1 cellular context compared by ENCODE assay signal in genomic region chr12:6356374-6356820, GRCh38.
TF ChIP-seq lines count a peak whose summit lies in the region.

No MANE protein-coding gene starts in this region.

TF ChIP-seq in GM12878, 131 proteins besides CTCF, POLR2A, EP300 and RAD21:
- TF ChIP-seq TAF1 (IDR thresholded peaks at IDR 0.05; ENCODE audit: borderline replicate concordance, low read depth, low read length), result no peak
- peak; percentile 87 for TF ChIP-seq ZNF24 (IDR thresholded peaks at IDR 0.05)
- no peak for TF ChIP-seq BRCA1 (IDR thresholded peaks at IDR 0.05; ENCODE audit: low read depth, low read length)
